34 cellular contexts compared by ENCODE assay signal in the genomic region with DNA sequence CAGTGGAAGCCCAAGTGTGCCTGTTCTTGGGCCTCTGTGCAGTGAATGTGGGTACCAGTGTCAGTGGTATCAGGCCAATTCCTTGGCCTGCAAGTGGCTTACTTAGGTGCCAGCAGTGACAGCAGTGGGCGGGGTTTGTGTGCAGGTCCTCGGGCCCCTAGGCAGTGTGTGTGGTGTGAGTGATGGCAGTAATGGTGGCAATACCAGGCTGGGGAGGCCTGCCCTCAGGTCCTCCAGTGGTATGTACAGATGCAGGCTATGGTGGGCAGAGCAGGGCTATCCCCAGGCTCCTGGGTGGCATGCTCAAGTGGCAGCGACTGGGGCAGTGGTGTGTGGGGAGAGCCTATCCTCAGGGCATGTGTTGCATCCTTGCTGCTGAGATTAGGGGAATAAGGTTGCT.
"Had no signal": no experiment of that assay in that cellular context is flagged by ENCODE, and none has a peak within 500 bp of the region (broad histone marks: within the 10 kb centered on the region; RNA-seq: fewer than 3 reads in every experiment).

No MANE protein-coding gene starts in this region.

- H3K36me3 ChIP-seq: adrenal gland, brain microvascular endothelial cell, breast epithelium had no signal

- H3K27ac Mint-ChIP-seq: activated CD4-positive, alpha-beta memory T cell treated with anti-CD3 and anti-CD28 coated beads, Interleukin-2, amount 10 ng/mL, durations not matched to agents 7 days and 5 days; activated CD4-positive, alpha-beta T cell treated with anti-CD3 and anti-CD28 coated beads for 36 hours; activated CD4-positive, alpha-beta T cell treated with anti-CD3 and anti-CD28 coated beads, Interleukin-2, amount 10 ng/mL, durations not matched to agents 7 days and 5 days; activated CD8-positive, alpha-beta memory T cell treated with anti-CD3 and anti-CD28 coated beads, Interleukin-2, amount 10 ng/mL, durations not matched to agents 7 days and 5 days; activated CD8-positive, alpha-beta T cell treated with anti-CD3 and anti-CD28 coated beads, Interleukin-2, amount 10 ng/mL, durations not matched to agents 7 days and 5 days; activated naive CD4-positive, alpha-beta T cell treated with anti-CD3 and anti-CD28 coated beads for 36 hours; activated naive CD4-positive, alpha-beta T cell treated with anti-CD3 and anti-CD28 coated beads, Interleukin-2, amount 50 U/mL, for 72 hours; activated naive CD8-positive, alpha-beta T cell treated with anti-CD3 and anti-CD28 coated beads for 36 hours; activated T-cell treated with anti-CD3 and anti-CD28 coated beads, Interleukin-2, amount 50 U/mL, for 24 hours; activated T-helper 2 cell treated with anti-CD3 and anti-CD28 coated beads, Interferon-gamma antibody, Interleukin-2, Interleukin-4, amounts not matched to agents 10 μg/mL and 5 μg/mL and 100 μg/mL, durations not matched to agents 14 hours and 24 hours and 36 hours; T-helper 1 cell treated with Interleukin-12 subunit alpha and Interleukin-12 subunit beta and Interleukin-4 antibody, amounts not matched to agents 30 μg/mL and 1 μg/mL, for 36 hours; T-helper 2 cell treated with Interferon-gamma antibody and Interleukin-4, amounts not matched to agents 5 μg/mL and 100 μg/mL, for 36 hours had no signal

- H3K4me3 Mint-ChIP-seq: activated CD4-positive, alpha-beta memory T cell treated with anti-CD3 and anti-CD28 coated beads, Interleukin-2, amount 10 ng/mL, durations not matched to agents 7 days and 5 days; activated CD4-positive, alpha-beta T cell treated with anti-CD3 and anti-CD28 coated beads for 36 hours; activated CD4-positive, alpha-beta T cell treated with anti-CD3 and anti-CD28 coated beads, Interleukin-2, amount 10 ng/mL, durations not matched to agents 7 days and 5 days; activated CD8-positive, alpha-beta memory T cell treated with anti-CD3 and anti-CD28 coated beads, Interleukin-2, amount 10 ng/mL, durations not matched to agents 7 days and 5 days; activated CD8-positive, alpha-beta T cell treated with anti-CD3 and anti-CD28 coated beads, Interleukin-2, amount 10 ng/mL, durations not matched to agents 7 days and 5 days; activated naive CD4-positive, alpha-beta T cell treated with anti-CD3 and anti-CD28 coated beads for 36 hours; activated naive CD8-positive, alpha-beta T cell treated with anti-CD3 and anti-CD28 coated beads for 36 hours; activated T-cell treated with anti-CD3 and anti-CD28 coated beads, Interleukin-2, amount 50 U/mL, for 24 hours; T-helper 1 cell treated with Interleukin-12 subunit alpha and Interleukin-12 subunit beta and Interleukin-4 antibody, amounts not matched to agents 30 μg/mL and 1 μg/mL, for 36 hours; T-helper 2 cell treated with Interferon-gamma antibody and Interleukin-4, amounts not matched to agents 5 μg/mL and 100 μg/mL, for 36 hours had no signal

- H3K27me3 ChIP-seq: adrenal gland, body of pancreas, brain microvascular endothelial cell, breast epithelium had no signal

- H3K4me1 Mint-ChIP-seq: activated CD4-positive, alpha-beta memory T cell treated with anti-CD3 and anti-CD28 coated beads, Interleukin-2, amount 10 ng/mL, durations not matched to agents 7 days and 5 days; activated CD4-positive, alpha-beta T cell treated with anti-CD3 and anti-CD28 coated beads for 36 hours; activated CD4-positive, alpha-beta T cell treated with anti-CD3 and anti-CD28 coated beads, Interleukin-2, amount 10 ng/mL, durations not matched to agents 7 days and 5 days; activated CD8-positive, alpha-beta memory T cell treated with anti-CD3 and anti-CD28 coated beads, Interleukin-2, amount 10 ng/mL, durations not matched to agents 7 days and 5 days; activated naive CD8-positive, alpha-beta T cell treated with anti-CD3 and anti-CD28 coated beads for 36 hours had no signal

- DNase-seq: activated CD4-positive, alpha-beta memory T cell treated with anti-CD3 and anti-CD28 coated beads, Interleukin-2, amount 10 ng/mL, durations not matched to agents 7 days and 5 days; activated CD4-positive, alpha-beta T cell treated with anti-CD3 and anti-CD28 coated beads for 1 hour; activated CD4-positive, alpha-beta T cell treated with anti-CD3 and anti-CD28 coated beads for 36 hours; activated CD4-positive, alpha-beta T cell treated with anti-CD3 and anti-CD28 coated beads for 48 hours; activated CD4-positive, alpha-beta T cell treated with anti-CD3 and anti-CD28 coated beads, Interleukin-2, amount 10 ng/mL, durations not matched to agents 7 days and 5 days; activated CD4-positive, alpha-beta T cell treated with anti-CD3 and anti-CD28 coated beads, Interleukin-2, amount 50 U/mL, for 48 hours; activated CD4-positive, CD25-positive, alpha-beta regulatory T cell; activated CD8-positive, alpha-beta memory T cell treated with anti-CD3 and anti-CD28 coated beads for 24 hours; activated CD8-positive, alpha-beta memory T cell treated with anti-CD3 and anti-CD28 coated beads, Interleukin-2, amount 10 ng/mL, durations not matched to agents 7 days and 5 days; activated CD8-positive, alpha-beta memory T cell treated with anti-CD3 and anti-CD28 coated beads, Interleukin-2, amount 50 U/mL, for 48 hours; activated CD8-positive, alpha-beta T cell treated with anti-CD3 and anti-CD28 coated beads, Interleukin-2, amount 10 ng/mL, durations not matched to agents 7 days and 5 days; activated effector memory CD4-positive, alpha-beta T cell treated with Interleukin-2 at 50 U/mL for 16 hours; activated gamma-delta T cell; activated naive CD4-positive, alpha-beta T cell treated with anti-CD3 and anti-CD28 coated beads for 36 hours; activated naive CD4-positive, alpha-beta T cell treated with anti-CD3 and anti-CD28 coated beads, Interleukin-2, amount 50 U/mL, for 16 hours; activated naive CD8-positive, alpha-beta T cell treated with anti-CD3 and anti-CD28 coated beads for 36 hours; activated T-cell treated with anti-CD3 and anti-CD28 coated beads, Interleukin-2, amount 50 U/mL, for 24 hours; activated T-cell treated with anti-CD3 and anti-CD28 coated beads, Interleukin-2, amount 50 U/mL, for 48 hours; adrenal gland; amniotic stem cell; aorta; body of pancreas; brain microvascular endothelial cell; central memory CD4-positive, alpha-beta T cell; T-helper 1 cell; T-helper 2 cell; T-helper 9 cell had no signal

- H3K4me3 ChIP-seq: adrenal gland, body of pancreas, breast epithelium had no signal

- H3K4me1 ChIP-seq: adrenal gland, body of pancreas, breast epithelium had no signal

- H3K27me3 Mint-ChIP-seq: activated CD4-positive, alpha-beta memory T cell treated with anti-CD3 and anti-CD28 coated beads, Interleukin-2, amount 10 ng/mL, durations not matched to agents 7 days and 5 days; activated CD4-positive, alpha-beta T cell treated with anti-CD3 and anti-CD28 coated beads for 36 hours; activated CD4-positive, alpha-beta T cell treated with anti-CD3 and anti-CD28 coated beads, Interleukin-2, amount 10 ng/mL, durations not matched to agents 7 days and 5 days; activated CD8-positive, alpha-beta memory T cell treated with anti-CD3 and anti-CD28 coated beads, Interleukin-2, amount 10 ng/mL, durations not matched to agents 7 days and 5 days; activated naive CD8-positive, alpha-beta T cell treated with anti-CD3 and anti-CD28 coated beads for 36 hours; activated T-cell treated with anti-CD3 and anti-CD28 coated beads, Interleukin-2, amount 50 U/mL, for 24 hours had no signal

- H3K27ac ChIP-seq: adrenal gland, body of pancreas, brain microvascular endothelial cell, breast epithelium, VCaP had no signal

- H3K36me3 Mint-ChIP-seq: activated CD8-positive, alpha-beta memory T cell treated with anti-CD3 and anti-CD28 coated beads, Interleukin-2, amount 10 ng/mL, durations not matched to agents 7 days and 5 days; activated naive CD8-positive, alpha-beta T cell treated with anti-CD3 and anti-CD28 coated beads for 36 hours had no signal

- ATAC-seq: activated CD4-positive, alpha-beta T cell treated with anti-CD3 and anti-CD28 coated beads for 36 hours; activated CD4-positive, CD25-positive, alpha-beta regulatory T cell treated with anti-CD3 and anti-CD28 coated beads, Interleukin-2, amount 50 U/mL, for 24 hours; activated CD8-positive, alpha-beta memory T cell treated with anti-CD3 and anti-CD28 coated beads, Interleukin-2, amount 10 ng/mL, durations not matched to agents 7 days and 5 days; activated CD8-positive, alpha-beta T cell treated with anti-CD3 and anti-CD28 coated beads, Interleukin-2, amount 10 ng/mL, durations not matched to agents 7 days and 5 days; activated naive CD4-positive, alpha-beta T cell treated with anti-CD3 and anti-CD28 coated beads, Interleukin-2, amount 50 U/mL, for 72 hours; body of pancreas had no signal

- H3K9me3 ChIP-seq: adrenal gland had no signal
